Comparison of ENCODE assay signal across 13 cellular contexts in the genomic region with DNA sequence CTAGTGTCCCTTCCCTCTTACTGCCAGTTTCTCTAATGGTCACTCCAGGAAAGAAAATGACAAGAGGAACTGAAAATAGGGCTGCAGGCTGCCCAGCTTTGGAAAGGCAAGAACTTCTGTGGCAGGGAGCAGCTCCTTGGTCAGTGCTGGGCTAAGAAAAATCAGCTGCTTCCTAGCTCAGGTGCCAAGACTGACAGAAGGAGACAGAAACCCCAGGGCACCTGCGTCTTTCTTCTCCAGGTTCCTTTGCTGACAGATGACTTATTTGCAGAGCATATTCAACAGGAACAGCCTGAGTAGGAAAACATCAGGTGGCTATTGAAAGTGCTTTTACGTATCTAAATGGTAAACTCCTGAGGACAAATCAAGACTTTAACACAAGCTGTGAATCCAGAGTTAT. TPM values are rescaled to one million over a fixed set of nuclear protein-coding genes. Genes with fewer than 3 reads are reported as not detected.
A peak's percentile ranks its signal among the peaks of the same experiment; 100 is the strongest.
DNase-seq lines count a peak whose midpoint lies in the region; ATAC-seq, FAIRE-seq and TF ChIP-seq lines count a peak whose summit lies in the region.
"Had no signal": no experiment of that assay in that cellular context is flagged by ENCODE, and none has a peak within 500 bp of the region (broad histone marks: within the 10 kb centered on the region; RNA-seq: fewer than 3 reads in every experiment).

No MANE protein-coding gene starts in this region.

- no peak overlapping the region for H2AFZ ChIP-seq in GM12878 (ENCODE audit: control insufficient read depth, low read depth, low read length)

- H3K36me3 ChIP-seq in GM12878 (ENCODE audit: control insufficient read depth in 2 of 2, insufficient read depth in 2 of 2, low read length in 1 of 2) (peaks cover 0 to 3% of the 10 kb centered on the region in 2 experiments; a peak in 2 of 4 replicates), vagina (no peaks in the 10 kb centered on the region)

- H3K9me3 ChIP-seq in GM12878 (replicated peaks; ENCODE audit: control insufficient read depth, insufficient read depth, low read length), result no peaks in the 10 kb centered on the region
- H3K9me3 ChIP-seq in vagina, result no peaks in the 10 kb centered on the region

- no peak for TF ChIP-seq CTCF in GM12878 (IDR thresholded peaks at IDR 0.05 in 2 of 3, conservative IDR thresholded peaks at IDR 0.05 in 1 of 3; ENCODE audit: control insufficient read depth in 2 of 3, extremely low read depth in 1 of 3, insufficient read depth in 1 of 3, low read depth in 3 of 3, low read length in 3 of 3)
- no peak for TF ChIP-seq CTCF in vagina (IDR thresholded peaks at IDR 0.05)

- H3K27me3 ChIP-seq in GM12878 (replicated peaks in 1 of 2; ENCODE audit: control insufficient read depth in 2 of 2, insufficient read depth in 2 of 2, low read length in 1 of 2) (no peaks in the 10 kb centered on the region), vagina (no peaks in the 10 kb centered on the region)

- ATAC-seq in stimulated activated naive CD8-positive, alpha-beta T cell treated with anti-CD3 and anti-CD28 coated beads, Interleukin-15, Interleukin-2, amounts not matched to agents 100 U/mL and 50 U/mL, for 24 hours, result no peak
- ATAC-seq in GM12878 (no peak), HG03521 (IDR thresholded peaks at IDR 0.05; ENCODE audit: unreplicated experiment) (no peak), GM18867 (IDR thresholded peaks at IDR 0.05; ENCODE audit: unreplicated experiment) (no peak)
- ATAC-seq: left colon had no signal

- H3K4me1 Mint-ChIP-seq in stimulated activated naive CD8-positive, alpha-beta T cell treated with anti-CD3 and anti-CD28 coated beads, Interleukin-15, Interleukin-2, amounts not matched to agents 100 ng/mL and 50 ng/mL, for 24 hours (ENCODE audit: low read depth), result peaks cover 97% of the 10 kb centered on the region

- RAD21 ChIA-PET in GM12878 (lab: Charles Lee; ENCODE audit: unreplicated experiment), result interaction anchor here (1.4 kb wide), 1 partner anchor 9 kb away, joined by 4 read pairs; no protein-coding TSS in a partner anchor

- H3K79me2 ChIP-seq in GM12878 (ENCODE audit: control insufficient read depth, insufficient read depth, low read length), result peaks cover 73% of the 10 kb centered on the region

- no peak overlapping the region for H3K9ac ChIP-seq in GM12878 (ENCODE audit: control insufficient read depth, insufficient read depth, low read length)

- DNase-seq in stimulated activated naive CD8-positive, alpha-beta T cell treated with anti-CD3 and anti-CD28 coated beads, Interleukin-15, Interleukin-2, amounts not matched to agents 100 U/mL and 50 U/mL, for 24 hours, result no peak
- no peak for DNase-seq in GM12878 (ENCODE audit: low read depth, low spot score)
- peak; percentile 8 for DNase-seq in midbrain (lab: John Stamatoyannopoulos, UW)
- no peak for DNase-seq in vagina (ENCODE audit: extremely low spot score in 2 of 2)
- DNase-seq in AG20443 (ENCODE audit: low spot score), result no peak
- DNase-seq: KG1, left colon, NCI-H2029 treated with DMSO at 0.1 percent for 48 hours had no signal

- in situ Hi-C loops in GM12878 (cut with MboI), result no loop called here

- H3K9me3 Mint-ChIP-seq in stimulated activated naive CD8-positive, alpha-beta T cell treated with anti-CD3 and anti-CD28 coated beads, Interleukin-15, Interleukin-2, amounts not matched to agents 100 ng/mL and 50 ng/mL, for 24 hours, result no peaks in the 10 kb centered on the region

- FAIRE-seq in GM12878 (lab: Jason Lieb, UNC), result no peak
- FAIRE-seq: G401.6 had no signal

- H3K4me1 ChIP-seq in GM12878 (ENCODE audit: control insufficient read depth, insufficient read depth, low read length) (peaks cover 20% of the 10 kb centered on the region), vagina (peaks cover 92% of the 10 kb centered on the region)

- SMC1A ChIA-PET in GM12878 (lab: Charles Lee; ENCODE audit: uncharacterized antibody, unreplicated experiment), result interaction anchor here (0.7 to 3.1 kb wide), 6 partner anchors 9 to 39 kb away, joined by 3 to 15 read pairs (median 5); no protein-coding TSS in a partner anchor

- BruUV-seq in GM12878 (replicated peaks; lab: Mats Ljungman, UMichigan), result no TSS peak

- TF ChIP-seq RAD21 in GM12878 (IDR thresholded peaks at IDR 0.05; ENCODE audit: insufficient read depth, low read depth, low read length), result no peak

- no peak overlapping the region for H3K4me2 ChIP-seq in GM12878 (ENCODE audit: control insufficient read depth, insufficient read depth)

- CTCF ChIA-PET in GM12878 (lab: Yijun Ruan, JAX), result no interaction called here

- TF ChIP-seq POLR2A in GM12878 (IDR thresholded peaks at IDR 0.05; ENCODE audit: low read depth, low read length) (no peak), vagina (IDR thresholded peaks at IDR 0.05) (no peak)

- H3K4me3 Mint-ChIP-seq in stimulated activated naive CD8-positive, alpha-beta T cell treated with anti-CD3 and anti-CD28 coated beads, Interleukin-15, Interleukin-2, amounts not matched to agents 100 ng/mL and 50 ng/mL, for 24 hours, result no peak overlapping the region
- H3K4me3 Mint-ChIP-seq: B cell had no signal

- H3K4me3 ChIP-seq in GM12878 (no peak overlapping the region), vagina (no peak overlapping the region)

- no peaks in the 10 kb centered on the region for H3K27me3 Mint-ChIP-seq in stimulated activated naive CD8-positive, alpha-beta T cell treated with anti-CD3 and anti-CD28 coated beads, Interleukin-15, Interleukin-2, amounts not matched to agents 100 ng/mL and 50 ng/mL, for 24 hours
- H3K27me3 Mint-ChIP-seq: B cell had no signal

- intact Hi-C loops in GM12878 (cut with micrococcal nuclease; ENCODE audit: unreplicated experiment), result no loop called here
- intact Hi-C loops in vagina (cut with DNase I), result no loop called here

- WGBS in GM12878 (ENCODE audit: insufficient coverage, insufficient replicate concordance, low lambda C conversion rate, missing lambda C conversion rate), result 43% methylated on average over 2 of the region's 2 CpGs

- TF ChIP-seq EP300 in GM12878 (IDR thresholded peaks at IDR 0.05; ENCODE audit: borderline replicate concordance in 1 of 2, control insufficient read depth in 1 of 2, low read depth in 2 of 2, low read length in 2 of 2), result no peak

- H3K36me3 Mint-ChIP-seq in stimulated activated naive CD8-positive, alpha-beta T cell treated with anti-CD3 and anti-CD28 coated beads, Interleukin-15, Interleukin-2, amounts not matched to agents 100 ng/mL and 50 ng/mL, for 24 hours (ENCODE audit: low read depth), result peaks cover 59% of the 10 kb centered on the region

- H3K27ac ChIP-seq in GM12878 (ENCODE audit: control insufficient read depth, insufficient read depth) (no peak overlapping the region), vagina (peak overlapping the region; percentile 20)

- H4K20me1 ChIP-seq in GM12878 (ENCODE audit: control insufficient read depth, insufficient read depth), result no peaks in the 10 kb centered on the region

- POLR2A ChIA-PET in GM12878 (lab: Charles Lee), result no interaction called here

- peak overlapping the region; percentile 42 for H3K27ac Mint-ChIP-seq in stimulated activated naive CD8-positive, alpha-beta T cell treated with anti-CD3 and anti-CD28 coated beads, Interleukin-15, Interleukin-2, amounts not matched to agents 100 ng/mL and 50 ng/mL, for 24 hours
- H3K27ac Mint-ChIP-seq: B cell had no signal

TF ChIP-seq in GM12878, 131 proteins besides CTCF, POLR2A, EP300 and RAD21:
- TF ChIP-seq NR2C1 (IDR thresholded peaks at IDR 0.05) (no peak), BMI1 (IDR thresholded peaks at IDR 0.05; ENCODE audit: borderline replicate concordance) (no peak), SUPT20H (IDR thresholded peaks at IDR 0.05; ENCODE audit: borderline replicate concordance, control insufficient read depth, low read depth, low read length) (no peak), SPI1 (IDR thresholded peaks at IDR 0.05; ENCODE audit: borderline replicate concordance, insufficient read depth, low read depth, low read length) (0 out of 2 replicates have a peak, but pooled peaks have one; percentile 28), NRF1 (conservative IDR thresholded peaks at IDR 0.05; ENCODE audit: low read depth, low read length) (no peak), MEF2A (IDR thresholded peaks at IDR 0.05; ENCODE audit: insufficient read depth, low read depth, low read length) (no peak)

RNA-seq across cellular contexts. Expression of gene MAML2, which starts 25.4 kb away (rescaled TPM):
- total RNA-seq in GM12878 (2013; cell fraction: nucleolus; rRNA removed), result 40.1 and 41.3 TPM in 2 replicates
- total RNA-seq in GM12878 (2014; rRNA removed) (15.0 and 16.0 TPM in 2 replicates), GM12878 (2014; rRNA removed; fragmentation: Illumina TruSeq; extraction: Trizol) (11.4 and 12.6 TPM in 2 replicates), GM12878 (2021) (12.7 and 13.3 TPM in 2 replicates), vagina (36.3 TPM)
- 3.6 TPM for polyA plus RNA-seq in GM12878 (2011; ENCODE audit: low read depth)
- polyA plus RNA-seq in GM12878 (2011; rRNA removed) (12.5 and 15.1 TPM in 2 replicates), GM12878 (2014; fragmentation: Illumina TruSeq; extraction: Trizol) (14.1 and 14.8 TPM in 2 replicates), GM12878 (2014; fragmentation: Nextera tagmentation; extraction: Ambion mirVana) (1 to 10 TPM; 2.5 to 2.6 TPM), GM12878 (2014; rRNA removed) (12.7 and 13.2 TPM in 2 replicates), GM12878 (2016; fragmentation: Nextera tagmentation; extraction: Ambion mirVana) (1 to 10 TPM; 6.8 to 7.5 TPM)
- polyA plus RNA-seq in GM12878 (2011; cell fraction: cytosol; rRNA removed), result 15.6 and 18.7 TPM in 2 replicates
- polyA plus RNA-seq in GM12878 (2011; cell fraction: nucleus; rRNA removed), result 14.3 and 15.4 TPM in 2 replicates
- polyA plus RNA-seq in GM12878 (2012), result 4.3 and 6.8 TPM in 2 replicates
- 40.1 and 42.2 TPM in 2 replicates for polyA minus RNA-seq in GM12878 (2011; rRNA and poly(A)+ RNA removed)
- polyA minus RNA-seq in GM12878 (2011; cell fraction: cytosol; rRNA and poly(A)+ RNA removed), result 13.3 and 17.5 TPM in 2 replicates
- polyA minus RNA-seq in GM12878 (2011; cell fraction: nucleus; rRNA and poly(A)+ RNA removed), result 32.0 and 54.5 TPM in 2 replicates
